Comparison of ENCODE assay signal across 14 cellular contexts in the genomic region with DNA sequence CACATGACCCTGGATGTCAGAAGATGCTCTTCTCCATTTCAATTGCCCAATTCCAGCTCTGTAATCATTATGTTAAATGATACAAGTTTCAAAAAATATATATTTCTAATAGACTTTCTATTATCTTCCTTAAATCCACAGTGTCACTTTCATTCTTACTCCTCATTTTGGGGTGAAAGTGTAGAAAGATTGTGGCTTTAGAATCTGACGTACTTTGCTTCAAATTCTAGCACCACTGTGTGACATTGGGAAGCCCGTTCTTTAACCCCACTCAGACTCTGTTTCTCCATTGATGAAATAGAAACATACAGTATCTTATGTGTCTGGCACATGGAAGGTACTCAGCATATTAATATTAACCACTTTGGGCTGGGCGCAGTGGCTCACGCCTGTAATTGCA.
A peak's percentile ranks its signal among the peaks of the same experiment; 100 is the strongest.
DNase-seq lines count a peak whose midpoint lies in the region; ATAC-seq and TF ChIP-seq lines count a peak whose summit lies in the region.
"Had no signal": no experiment of that assay in that cellular context is flagged by ENCODE, and none has a peak within 500 bp of the region (broad histone marks: within the 10 kb centered on the region; RNA-seq: fewer than 3 reads in every experiment).

No MANE protein-coding gene starts in this region.

- no peaks in the 10 kb centered on the region for H3K36me3 ChIP-seq in effector memory CD4-positive, alpha-beta T cell (ENCODE audit: control insufficient read depth, insufficient read depth, low read length)
- H3K36me3 ChIP-seq in transverse colon (no peaks in the 10 kb centered on the region), colonic mucosa (no peaks in the 10 kb centered on the region)

- H3K27ac ChIP-seq in effector memory CD4-positive, alpha-beta T cell (ENCODE audit: insufficient read depth, low read length, poor library complexity, severe bottlenecking): peak overlapping the region; percentile 63
- H3K27ac ChIP-seq in transverse colon (peak overlapping the region in 3 of 4 donors; percentile 79 to 84 (median 83)), colonic mucosa (no peak overlapping the region)
- H3K27ac ChIP-seq: GM23248 had no signal

- ATAC-seq in stimulated activated naive CD8-positive, alpha-beta T cell treated with anti-CD3 and anti-CD28 coated beads, Interleukin-15, Interleukin-2, amounts not matched to agents 100 U/mL and 50 U/mL, for 24 hours: no peak

- WGBS in transverse colon (ENCODE audit: low coverage in 1 of 2), 2 donors: 87 to 90% methylated on average over 2 to 4 of the region's 4 CpGs

- no peaks in the 10 kb centered on the region for H3K9me3 ChIP-seq in effector memory CD4-positive, alpha-beta T cell (ENCODE audit: control insufficient read depth, low read length)
- H3K9me3 ChIP-seq in transverse colon (no peaks in the 10 kb centered on the region), colonic mucosa (no peaks in the 10 kb centered on the region)

- no peaks in the 10 kb centered on the region for H3K9me3 Mint-ChIP-seq in stimulated activated naive CD8-positive, alpha-beta T cell treated with anti-CD3 and anti-CD28 coated beads, Interleukin-15, Interleukin-2, amounts not matched to agents 100 ng/mL and 50 ng/mL, for 24 hours
- no peaks in the 10 kb centered on the region for H3K9me3 Mint-ChIP-seq in T-helper 2 cell treated with Interferon-gamma antibody and Interleukin-4, amounts not matched to agents 5 μg/mL and 100 μg/mL, for 36 hours

- H3K4me3 Mint-ChIP-seq in stimulated activated naive CD8-positive, alpha-beta T cell treated with anti-CD3 and anti-CD28 coated beads, Interleukin-15, Interleukin-2, amounts not matched to agents 100 ng/mL and 50 ng/mL, for 24 hours: peak overlapping the region; percentile 51
- peak overlapping the region; percentile 61 for H3K4me3 Mint-ChIP-seq in T-helper 2 cell treated with Interferon-gamma antibody and Interleukin-4, amounts not matched to agents 5 μg/mL and 100 μg/mL, for 36 hours

- no peak overlapping the region for H3K9ac ChIP-seq in colonic mucosa (ENCODE audit: low read depth in 2 of 2, low read length in 2 of 2)
- H3K9ac ChIP-seq: GM23248 had no signal

- H3K4me3 ChIP-seq in effector memory CD4-positive, alpha-beta T cell (ENCODE audit: insufficient read depth, low read depth, low read length, poor library complexity, severe bottlenecking): no peak overlapping the region
- no peak overlapping the region for H3K4me3 ChIP-seq in transverse colon
- H3K4me3 ChIP-seq in colonic mucosa: no peak overlapping the region
- H3K4me3 ChIP-seq: GM23248 had no signal

- peaks cover 81% of the 10 kb centered on the region for H3K4me1 Mint-ChIP-seq in stimulated activated naive CD8-positive, alpha-beta T cell treated with anti-CD3 and anti-CD28 coated beads, Interleukin-15, Interleukin-2, amounts not matched to agents 100 ng/mL and 50 ng/mL, for 24 hours (ENCODE audit: low read depth)
- peaks cover 40% of the 10 kb centered on the region for H3K4me1 Mint-ChIP-seq in T-helper 2 cell treated with Interferon-gamma antibody and Interleukin-4, amounts not matched to agents 5 μg/mL and 100 μg/mL, for 36 hours (ENCODE audit: low read depth)

- TF ChIP-seq POLR2A in transverse colon (IDR thresholded peaks at IDR 0.05): no peak

- no peak for DNase-seq in stimulated activated naive CD8-positive, alpha-beta T cell treated with anti-CD3 and anti-CD28 coated beads, Interleukin-15, Interleukin-2, amounts not matched to agents 100 U/mL and 50 U/mL, for 24 hours
- DNase-seq in T-helper 2 cell treated with Interferon-gamma antibody and Interleukin-4, amounts not matched to agents 5 μg/mL and 100 μg/mL, for 36 hours (ENCODE audit: low spot score): no peak
- DNase-seq in effector memory CD4-positive, alpha-beta T cell: no peak
- DNase-seq in transverse colon: no peak
- no peak for DNase-seq in cerebellar cortex (ENCODE audit: low spot score)
- no peak for DNase-seq in GM13977 (ENCODE audit: low spot score)
- no peak for DNase-seq in colonic mucosa
- DNase-seq: activated CD4-positive, alpha-beta T cell treated with anti-CD3 and anti-CD28 coated beads, Interleukin-2, amount 50 U/mL, for 1 hour; dermis blood vessel endothelial cell; GM23248; NCI-H146; NCI-H524 treated with DMSO at 0.1 percent for 48 hours; retina had no signal

- peaks cover 17% of the 10 kb centered on the region for H3K36me3 Mint-ChIP-seq in stimulated activated naive CD8-positive, alpha-beta T cell treated with anti-CD3 and anti-CD28 coated beads, Interleukin-15, Interleukin-2, amounts not matched to agents 100 ng/mL and 50 ng/mL, for 24 hours (ENCODE audit: low read depth)
- peaks cover 15% of the 10 kb centered on the region for H3K36me3 Mint-ChIP-seq in T-helper 2 cell treated with Interferon-gamma antibody and Interleukin-4, amounts not matched to agents 5 μg/mL and 100 μg/mL, for 36 hours (ENCODE audit: low read depth)

- H3K27ac Mint-ChIP-seq in stimulated activated naive CD8-positive, alpha-beta T cell treated with anti-CD3 and anti-CD28 coated beads, Interleukin-15, Interleukin-2, amounts not matched to agents 100 ng/mL and 50 ng/mL, for 24 hours: peak overlapping the region; percentile 90
- peak overlapping the region; percentile 84 for H3K27ac Mint-ChIP-seq in T-helper 2 cell treated with Interferon-gamma antibody and Interleukin-4, amounts not matched to agents 5 μg/mL and 100 μg/mL, for 36 hours

- TF ChIP-seq EP300 in transverse colon (IDR thresholded peaks at IDR 0.05; ENCODE audit: low read depth): no peak

- no peaks in the 10 kb centered on the region for H3K27me3 Mint-ChIP-seq in stimulated activated naive CD8-positive, alpha-beta T cell treated with anti-CD3 and anti-CD28 coated beads, Interleukin-15, Interleukin-2, amounts not matched to agents 100 ng/mL and 50 ng/mL, for 24 hours
- H3K27me3 Mint-ChIP-seq in T-helper 2 cell treated with Interferon-gamma antibody and Interleukin-4, amounts not matched to agents 5 μg/mL and 100 μg/mL, for 36 hours (ENCODE audit: low read depth): no peaks in the 10 kb centered on the region

- TF ChIP-seq CTCF in transverse colon (IDR thresholded peaks at IDR 0.05) (no peak), GM13977 (IDR thresholded peaks at IDR 0.05; ENCODE audit: extremely low read depth, insufficient read depth, missing control alignments) (no peak), colonic mucosa (IDR thresholded peaks at IDR 0.05) (no peak)

- no peaks in the 10 kb centered on the region for H3K27me3 ChIP-seq in effector memory CD4-positive, alpha-beta T cell (replicated peaks; ENCODE audit: control insufficient read depth, insufficient read depth, low read length, poor library complexity, severe bottlenecking)
- H3K27me3 ChIP-seq in transverse colon: no peaks in the 10 kb centered on the region
- H3K27me3 ChIP-seq in colonic mucosa: no peaks in the 10 kb centered on the region

- intact Hi-C loops in transverse colon (cut with DNase I; ENCODE audit: low total_unique reads): no loop called here
- intact Hi-C loops in colonic mucosa (cut with DNase I): loop anchor here (5.0 kb wide), 1 partner anchor 80 kb away; no protein-coding TSS in a partner anchor

- in situ Hi-C loops in transverse colon (cut with MboI; ENCODE audit: low pct_ligation_motif_present in 1 of 4, low pct_unique_long_range_greater_than_20kb in 1 of 4, low sequenced_read_pairs in 3 of 4) (no loop called here), GM13977 (cut with MboI; ENCODE audit: low pct_unique_long_range_greater_than_20kb, low sequenced_read_pairs, unreplicated experiment) (no loop called here)

- H3K4me1 ChIP-seq in effector memory CD4-positive, alpha-beta T cell (ENCODE audit: control insufficient read depth, insufficient read depth, low read length, poor library complexity, severe bottlenecking): peaks cover 35% of the 10 kb centered on the region
- peaks cover 30 to 51% (median 41%) of the 10 kb centered on the region in 4 donors for H3K4me1 ChIP-seq in transverse colon
- H3K4me1 ChIP-seq in colonic mucosa: peaks cover 12% of the 10 kb centered on the region
